Comparison of ENCODE assay signal across 8 cellular contexts in genomic region chr10:71772832-71773220, GRCh38. TPM values are rescaled to one million over a fixed set of nuclear protein-coding genes. Genes with fewer than 3 reads are reported as not detected.
A peak's percentile ranks its signal among the peaks of the same experiment; 100 is the strongest.
DNase-seq lines count a peak whose midpoint lies in the region; ATAC-seq and TF ChIP-seq lines count a peak whose summit lies in the region.

No MANE protein-coding gene starts in this region.

- ATAC-seq in stimulated activated naive CD8-positive, alpha-beta T cell treated with anti-CD3 and anti-CD28 coated beads, Interleukin-15, Interleukin-2, amounts not matched to agents 100 U/mL and 50 U/mL, for 24 hours = no peak
- ATAC-seq in aorta (ENCODE audit: low FRiP score) = peak; percentile 19

- H3K36me3 Mint-ChIP-seq in stimulated activated naive CD8-positive, alpha-beta T cell treated with anti-CD3 and anti-CD28 coated beads, Interleukin-15, Interleukin-2, amounts not matched to agents 100 ng/mL and 50 ng/mL, for 24 hours (ENCODE audit: low read depth) = peaks cover 34% of the 10 kb centered on the region

- intact Hi-C loops in aorta (cut with DNase I) = loop anchor here in 1 of 2 donors (2.0 to 5.0 kb wide), 2 partner anchors 60 to 161 kb away; no protein-coding TSS in a partner anchor

- no peaks in the 10 kb centered on the region for H3K27me3 Mint-ChIP-seq in stimulated activated naive CD8-positive, alpha-beta T cell treated with anti-CD3 and anti-CD28 coated beads, Interleukin-15, Interleukin-2, amounts not matched to agents 100 ng/mL and 50 ng/mL, for 24 hours

- WGBS in aorta, 2 donors = 13 to 22% methylated on average over 4 of the region's 4 CpGs

- H3K9me3 Mint-ChIP-seq in stimulated activated naive CD8-positive, alpha-beta T cell treated with anti-CD3 and anti-CD28 coated beads, Interleukin-15, Interleukin-2, amounts not matched to agents 100 ng/mL and 50 ng/mL, for 24 hours = no peaks in the 10 kb centered on the region

- H3K9me3 ChIP-seq in mononuclear cell (ENCODE audit: low read depth, low read length) (no peaks in the 10 kb centered on the region), aorta (ENCODE audit: control insufficient read depth, low read length) (no peaks in the 10 kb centered on the region)

- DNase-seq in stimulated activated naive CD8-positive, alpha-beta T cell treated with anti-CD3 and anti-CD28 coated beads, Interleukin-15, Interleukin-2, amounts not matched to agents 100 U/mL and 50 U/mL, for 24 hours = no peak
- peak in 1 of 2 donors; percentile 72 for DNase-seq in aorta
- DNase-seq in DMS153 treated with DMSO at 0.1 percent for 48 hours (lab: John Stamatoyannopoulos, UW; ENCODE audit: unreplicated experiment) = no peak
- DNase-seq in GM10266 (ENCODE audit: extremely low spot score) = no peak
- no peak for DNase-seq in RPMI8226

- no peak for TF ChIP-seq CTCF in GM10266 (IDR thresholded peaks at IDR 0.05; ENCODE audit: control insufficient read depth, insufficient read depth, low read depth, missing control alignments)

- peaks cover 80% of the 10 kb centered on the region for H3K4me1 Mint-ChIP-seq in stimulated activated naive CD8-positive, alpha-beta T cell treated with anti-CD3 and anti-CD28 coated beads, Interleukin-15, Interleukin-2, amounts not matched to agents 100 ng/mL and 50 ng/mL, for 24 hours (ENCODE audit: low read depth)

- H3K4me3 Mint-ChIP-seq in stimulated activated naive CD8-positive, alpha-beta T cell treated with anti-CD3 and anti-CD28 coated beads, Interleukin-15, Interleukin-2, amounts not matched to agents 100 ng/mL and 50 ng/mL, for 24 hours = peak overlapping the region; percentile 83

- H3K27me3 ChIP-seq in mononuclear cell (ENCODE audit: insufficient read depth, low read length) = no peaks in the 10 kb centered on the region
- no peaks in the 10 kb centered on the region for H3K27me3 ChIP-seq in aorta (ENCODE audit: control insufficient read depth in 1 of 2, insufficient read depth in 2 of 2, low read length in 1 of 2)

- H3K4me3 ChIP-seq in mononuclear cell (ENCODE audit: low read length) = peak overlapping the region; percentile 96
- H3K4me3 ChIP-seq in aorta (ENCODE audit: low read length in 2 of 2) = peak overlapping the region; percentile 39 to 46

- H3K27ac ChIP-seq in cingulate gyrus (ENCODE audit: low read depth, low read length) = peak overlapping the region; percentile 91
- H3K27ac ChIP-seq in aorta (ENCODE audit: low read depth in 1 of 2, low read length in 2 of 2) = peak overlapping the region; percentile 62 to 92

- peaks cover 85% of the 10 kb centered on the region for H3K4me1 ChIP-seq in mononuclear cell (ENCODE audit: insufficient read depth, low read length)
- peaks cover 0 to 8% of the 10 kb centered on the region in 2 donors for H3K4me1 ChIP-seq in aorta (ENCODE audit: control insufficient read depth in 1 of 2, insufficient read depth in 2 of 2, low read length in 2 of 2)

- peak overlapping the region; percentile 99 for H3K27ac Mint-ChIP-seq in stimulated activated naive CD8-positive, alpha-beta T cell treated with anti-CD3 and anti-CD28 coated beads, Interleukin-15, Interleukin-2, amounts not matched to agents 100 ng/mL and 50 ng/mL, for 24 hours

- no peaks in the 10 kb centered on the region for H3K36me3 ChIP-seq in aorta (ENCODE audit: control insufficient read depth in 1 of 2, insufficient read depth in 2 of 2, low read length in 1 of 2)

RNA-seq across cellular contexts. Expression of gene VSIR, which starts 0.5 kb away (rescaled TPM):
- total RNA-seq in mononuclear cell = 240 TPM
- 100 to 1,000 TPM in 1 of 2 donors, 10 to 100 TPM in 1; 91.8 to 123 TPM for total RNA-seq in aorta
- 10 to 100 TPM; 44.7 to 48.0 TPM for polyA plus RNA-seq in aorta

RNA-seq across cellular contexts. Expression of gene C10orf105, which starts 53.2 kb away (rescaled TPM):
- total RNA-seq in mononuclear cell (0.31 TPM), aorta (under 1 TPM; 0.36 to 0.42 TPM)
- not detected for polyA plus RNA-seq in aorta
